13 cellular contexts compared by ENCODE assay signal in the genomic region with DNA sequence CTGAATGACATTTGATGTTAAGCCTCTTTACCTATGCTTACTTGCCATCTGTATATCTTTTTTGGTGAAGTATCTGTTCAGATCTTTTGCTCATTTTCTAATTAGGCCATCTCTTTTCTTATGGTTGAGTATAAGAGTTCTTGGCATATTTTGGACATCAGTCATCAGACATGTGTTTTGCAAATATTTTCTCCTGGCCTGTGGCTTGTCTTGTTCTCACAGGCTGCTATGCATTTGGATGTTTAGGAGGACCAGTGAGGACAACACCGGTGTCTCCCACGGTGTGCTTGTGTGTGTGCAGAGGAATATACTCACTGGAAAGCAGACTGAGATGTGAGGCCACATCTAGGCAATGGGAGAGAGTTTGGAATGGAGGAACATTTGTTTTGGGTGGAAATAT.
DNase-seq lines count a peak whose midpoint lies in the region; ATAC-seq, FAIRE-seq and TF ChIP-seq lines count a peak whose summit lies in the region.
"Had no signal": no experiment of that assay in that cellular context is flagged by ENCODE, and none has a peak within 500 bp of the region (broad histone marks: within the 10 kb centered on the region; RNA-seq: fewer than 3 reads in every experiment).

No MANE protein-coding gene starts in this region.

- intact Hi-C loops in A673 (cut with micrococcal nuclease; ENCODE audit: unreplicated experiment): no loop called here

- H3K4me3 ChIP-seq in CD8-positive, alpha-beta memory T cell (ENCODE audit: low read length): no peak overlapping the region
- H3K4me3 ChIP-seq in A673 (ENCODE audit: low read depth, low read length, poor library complexity, severe bottlenecking): no peak overlapping the region
- H3K4me3 ChIP-seq: left ventricle myocardium inferior had no signal

- peaks cover 39 to 40% (median 39%) of the 10 kb centered on the region in 3 donors for H3K4me1 Mint-ChIP-seq in CD8-positive, alpha-beta memory T cell
- H3K4me1 Mint-ChIP-seq in central memory CD8-positive, alpha-beta T cell: peaks cover 35% of the 10 kb centered on the region
- peaks cover 27 to 28% of the 10 kb centered on the region in 2 donors for H3K4me1 Mint-ChIP-seq in natural killer cell treated with Interleukin-12 subunit alpha and Interleukin-12 subunit beta and Interleukin-15 and Interleukin-18, amount 100 ng/mL, for 72 hours (ENCODE audit: low read depth in 2 of 2)

- no peaks in the 10 kb centered on the region for H3K36me3 Mint-ChIP-seq in CD8-positive, alpha-beta memory T cell
- H3K36me3 Mint-ChIP-seq in central memory CD8-positive, alpha-beta T cell (ENCODE audit: insufficient read depth): peaks cover 3% of the 10 kb centered on the region
- H3K36me3 Mint-ChIP-seq in natural killer cell treated with Interleukin-12 subunit alpha and Interleukin-12 subunit beta and Interleukin-15 and Interleukin-18, amount 100 ng/mL, for 72 hours: no peaks in the 10 kb centered on the region

- H3K27me3 Mint-ChIP-seq in CD8-positive, alpha-beta memory T cell: no peaks in the 10 kb centered on the region
- H3K27me3 Mint-ChIP-seq in central memory CD8-positive, alpha-beta T cell: no peaks in the 10 kb centered on the region
- no peaks in the 10 kb centered on the region for H3K27me3 Mint-ChIP-seq in natural killer cell treated with Interleukin-12 subunit alpha and Interleukin-12 subunit beta and Interleukin-15 and Interleukin-18, amount 100 ng/mL, for 72 hours

- H3K9me3 Mint-ChIP-seq in CD8-positive, alpha-beta memory T cell: no peaks in the 10 kb centered on the region
- H3K9me3 Mint-ChIP-seq in central memory CD8-positive, alpha-beta T cell: no peaks in the 10 kb centered on the region
- H3K9me3 Mint-ChIP-seq in natural killer cell treated with Interleukin-12 subunit alpha and Interleukin-12 subunit beta and Interleukin-15 and Interleukin-18, amount 100 ng/mL, for 72 hours: no peaks in the 10 kb centered on the region

- peak overlapping the region in 6 of 7 donors; percentile 26 to 76 (median 67) for H3K4me3 Mint-ChIP-seq in CD8-positive, alpha-beta memory T cell
- peak overlapping the region; percentile 46 for H3K4me3 Mint-ChIP-seq in central memory CD8-positive, alpha-beta T cell
- H3K4me3 Mint-ChIP-seq in natural killer cell treated with Interleukin-12 subunit alpha and Interleukin-12 subunit beta and Interleukin-15 and Interleukin-18, amount 100 ng/mL, for 72 hours: peak overlapping the region; percentile 64

- peaks cover 26% of the 10 kb centered on the region for H3K4me1 ChIP-seq in CD8-positive, alpha-beta memory T cell (ENCODE audit: insufficient read depth, low read length)
- no peaks in the 10 kb centered on the region for H3K4me1 ChIP-seq in A673 (ENCODE audit: insufficient read depth, low read length, poor library complexity, severe bottlenecking)
- H3K4me1 ChIP-seq: left ventricle myocardium inferior had no signal

- H3K27ac ChIP-seq in CD8-positive, alpha-beta memory T cell (ENCODE audit: low read depth, low read length): no peak overlapping the region
- no peak overlapping the region for H3K27ac ChIP-seq in A673 (ENCODE audit: low read depth, low read length, poor library complexity, severe bottlenecking)
- H3K27ac ChIP-seq: left ventricle myocardium inferior had no signal

- H3K36me3 ChIP-seq in CD8-positive, alpha-beta memory T cell (ENCODE audit: insufficient read depth, low read length): no peaks in the 10 kb centered on the region
- no peaks in the 10 kb centered on the region for H3K36me3 ChIP-seq in A673 (ENCODE audit: insufficient read depth, low read length, poor library complexity, severe bottlenecking)
- H3K36me3 ChIP-seq: left ventricle myocardium inferior had no signal

- TF ChIP-seq POLR2A in GM12892 (IDR thresholded peaks at IDR 0.05; ENCODE audit: low read depth, low read length): no peak

- no TSS peak for BruUV-seq in A673 (replicated peaks; lab: Mats Ljungman, UMichigan)

- no peak for TF ChIP-seq CTCF in A673 (conservative IDR thresholded peaks at IDR 0.05; ENCODE audit: low read depth, low read length)

- ATAC-seq in central memory CD8-positive, alpha-beta T cell (replicated peaks; ENCODE audit: extremely low read depth, poor library complexity, severe bottlenecking): no peak
- ATAC-seq in natural killer cell treated with Interleukin-12 subunit alpha and Interleukin-12 subunit beta and Interleukin-15 and Interleukin-18, amount 100 ng/mL, for 72 hours: no peak
- no peak for ATAC-seq in GM21381 (IDR thresholded peaks at IDR 0.05; ENCODE audit: unreplicated experiment)

- no peak for FAIRE-seq in GM12892 (lab: Jason Lieb, UNC)

- CTCF ChIA-PET in CD8-positive, alpha-beta memory T cell (lab: Charles Lee): interaction anchor here (1.0 to 8.8 kb wide), 5 partner anchors 17 to 111 kb away, joined by 3 to 71 read pairs (median 4); no protein-coding TSS in a partner anchor
- CTCF ChIA-PET in A673 (lab: Charles Lee): no interaction called here

- peak overlapping the region in 6 of 8 donors; percentile 25 to 89 (median 77) for H3K27ac Mint-ChIP-seq in CD8-positive, alpha-beta memory T cell
- H3K27ac Mint-ChIP-seq in central memory CD8-positive, alpha-beta T cell (ENCODE audit: low read depth): no peak overlapping the region
- peak overlapping the region; percentile 38 to 42 for H3K27ac Mint-ChIP-seq in natural killer cell treated with Interleukin-12 subunit alpha and Interleukin-12 subunit beta and Interleukin-15 and Interleukin-18, amount 100 ng/mL, for 72 hours

- POLR2A ChIA-PET in CD8-positive, alpha-beta memory T cell (lab: Charles Lee): no interaction called here
- POLR2A ChIA-PET in A673 (lab: Charles Lee; ENCODE audit: low non-redundant PET): no interaction called here

- DNase-seq in CD8-positive, alpha-beta memory T cell: no peak
- peak; percentile 49 for DNase-seq in NCI-H226
- DNase-seq in central memory CD8-positive, alpha-beta T cell (ENCODE audit: low spot score in 2 of 2): no peak
- no peak for DNase-seq in natural killer cell treated with Interleukin-12 subunit alpha and Interleukin-12 subunit beta and Interleukin-15 and Interleukin-18, amount 100 ng/mL, for 72 hours (ENCODE audit: low spot score)
- DNase-seq in A673 (ENCODE audit: low spot score): no peak
- no peak for DNase-seq in NCI-H2171 (lab: John Stamatoyannopoulos, UW)
- no peak for DNase-seq in GM12892 (ENCODE audit: insufficient read length)
- DNase-seq: activated effector memory CD4-positive, alpha-beta T cell treated with Interleukin-2 at 50 U/mL for 16 hours; left ventricle myocardium inferior; NCI-H446; retina; T-helper 2 cell had no signal

- H3K27me3 ChIP-seq in CD8-positive, alpha-beta memory T cell (ENCODE audit: insufficient read depth, low read length, poor library complexity, severe bottlenecking): no peaks in the 10 kb centered on the region
- no peaks in the 10 kb centered on the region for H3K27me3 ChIP-seq in A673 (replicated peaks; ENCODE audit: insufficient read depth, low read depth, low read length, poor library complexity)

- H3K9me3 ChIP-seq in CD8-positive, alpha-beta memory T cell (ENCODE audit: low read length): no peaks in the 10 kb centered on the region
- H3K9me3 ChIP-seq in A673 (ENCODE audit: low read depth, low read length, poor library complexity, severe bottlenecking): no peaks in the 10 kb centered on the region
- H3K9me3 ChIP-seq: left ventricle myocardium inferior had no signal
